ENCODE assay signal across 3 cellular contexts in genomic region chr16:17983847-17984639, GRCh38.
TF ChIP-seq lines count a peak whose summit lies in the region.

No MANE protein-coding gene starts in this region.

TF ChIP-seq in A549, 52 proteins besides CTCF, POLR2A, EP300 and RAD21 (continued from another document):
- TF ChIP-seq PBX3 (IDR thresholded peaks at IDR 0.05) (no peak), ZFP36 (IDR thresholded peaks at IDR 0.05; ENCODE audit: borderline replicate concordance, partially characterized antibody) (peak; percentile 18), JUNB (IDR thresholded peaks at IDR 0.05) (no peak), HEYL (CRISPR knock-in tag; IDR thresholded peaks at IDR 0.05) (no peak)

TF ChIP-seq in HEK293, 187 proteins besides CTCF, POLR2A, EP300 and RAD21 (continued from another document):
- TF ChIP-seq ZSCAN5A (tag by site-specific recombination; IDR thresholded peaks at IDR 0.05), result no peak
- TF ChIP-seq ZNF571 (tag by site-specific recombination; IDR thresholded peaks at IDR 0.05), result no peak
- no peak for TF ChIP-seq ZNF423 (tag by site-specific recombination; IDR thresholded peaks at IDR 0.05)

TF ChIP-seq in H1, 55 proteins besides CTCF, POLR2A, EP300 and RAD21 (continued from another document):
- TF ChIP-seq ATF2 (IDR thresholded peaks at IDR 0.05; ENCODE audit: low read length), result no peak
- TF ChIP-seq KDM1A (IDR thresholded peaks at IDR 0.05; ENCODE audit: borderline replicate concordance, low read length), result peak; percentile 86; the same call in 1 of the 2 replicates
TF ChIP-seq in H1: peak in this region for 1.
